ENCODE assay signal across 1 cellular context in the genomic region with DNA sequence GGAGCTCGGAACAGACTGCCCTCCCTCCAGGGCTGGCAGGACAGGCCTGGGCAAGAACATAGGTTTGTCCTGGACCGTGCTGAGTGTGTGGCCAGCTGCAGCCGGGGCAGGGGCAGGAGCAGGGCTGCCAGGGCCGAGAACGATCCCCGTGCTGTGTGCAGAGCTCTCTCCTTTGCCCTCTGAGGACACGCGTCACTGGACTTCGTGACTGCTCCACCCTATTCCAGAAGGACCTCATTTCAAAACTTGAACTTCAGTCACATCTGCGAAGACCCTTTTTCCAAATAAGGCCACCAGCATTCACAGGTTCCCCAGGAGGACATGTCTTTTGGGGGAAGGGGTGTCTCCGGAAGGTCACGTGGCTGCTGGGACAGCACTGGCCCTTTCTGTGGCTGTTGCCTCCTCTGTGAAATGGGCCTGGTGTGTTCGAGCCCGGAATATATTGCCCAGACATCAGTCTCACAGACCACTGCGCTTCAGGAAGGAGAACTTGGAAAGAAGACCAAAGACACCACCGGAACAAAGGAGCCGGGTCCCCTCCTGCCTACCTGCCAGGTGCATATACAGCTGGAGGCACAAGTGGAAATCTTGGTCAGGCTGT.
TF ChIP-seq lines count a peak whose summit lies in the region.

No MANE protein-coding gene starts in this region.

TF ChIP-seq in HepG2, 621 proteins besides CTCF, POLR2A, EP300 and RAD21 (continued from another document and continues in another):
- TF ChIP-seq, protein P1, sequence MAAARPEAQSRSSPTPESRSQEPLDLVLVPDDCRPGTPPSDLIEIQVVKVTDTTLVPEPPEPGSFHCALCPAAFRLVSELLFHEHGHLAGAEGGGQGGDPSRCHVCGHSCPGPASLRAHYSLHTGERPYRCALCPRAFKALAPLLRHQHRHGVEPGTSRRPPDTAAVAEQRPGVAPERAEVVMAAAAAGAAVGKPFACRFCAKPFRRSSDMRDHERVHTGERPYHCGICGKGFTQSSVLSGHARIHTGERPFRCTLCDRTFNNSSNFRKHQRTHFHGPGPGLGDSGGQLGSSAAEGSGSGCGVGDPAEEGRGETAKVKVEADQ (CRISPR knock-in tag; IDR thresholded peaks at IDR 0.05; ENCODE audit: borderline replicate concordance) = no peak
- TF ChIP-seq ZFP36 (IDR thresholded peaks at IDR 0.05; ENCODE audit: borderline replicate concordance, low read depth, low read length, partially characterized antibody) = no peak
- TF ChIP-seq, protein P2, sequence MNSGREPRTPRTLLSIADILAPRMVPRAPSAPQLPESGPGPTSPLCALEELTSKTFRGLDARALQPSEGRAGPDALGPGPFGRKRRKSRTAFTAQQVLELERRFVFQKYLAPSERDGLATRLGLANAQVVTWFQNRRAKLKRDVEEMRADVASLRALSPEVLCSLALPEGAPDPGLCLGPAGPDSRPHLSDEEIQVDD (CRISPR knock-in tag; IDR thresholded peaks at IDR 0.05; ENCODE audit: borderline replicate concordance) = 0 out of 2 replicates have a peak, but pooled peaks have one; percentile 2
- TF ChIP-seq FLYWCH1 (CRISPR knock-in tag; IDR thresholded peaks at IDR 0.05) = no peak
- TF ChIP-seq ZNF780A (CRISPR knock-in tag; IDR thresholded peaks at IDR 0.05) = no peak
- peak; percentile 55; the same call in 1 of the 2 replicates for TF ChIP-seq ZNF768 (CRISPR knock-in tag; IDR thresholded peaks at IDR 0.05)
- TF ChIP-seq ZNF224 (CRISPR knock-in tag; IDR thresholded peaks at IDR 0.05) = no peak
- no peak for TF ChIP-seq GTF2F1 (IDR thresholded peaks at IDR 0.05; ENCODE audit: low read length)
- no peak for TF ChIP-seq ATF7 (IDR thresholded peaks at IDR 0.05)
- TF ChIP-seq ATF7 (CRISPR knock-in tag; IDR thresholded peaks at IDR 0.05) = no peak; the same call in 1 of the 2 replicates
- TF ChIP-seq, protein P3, sequence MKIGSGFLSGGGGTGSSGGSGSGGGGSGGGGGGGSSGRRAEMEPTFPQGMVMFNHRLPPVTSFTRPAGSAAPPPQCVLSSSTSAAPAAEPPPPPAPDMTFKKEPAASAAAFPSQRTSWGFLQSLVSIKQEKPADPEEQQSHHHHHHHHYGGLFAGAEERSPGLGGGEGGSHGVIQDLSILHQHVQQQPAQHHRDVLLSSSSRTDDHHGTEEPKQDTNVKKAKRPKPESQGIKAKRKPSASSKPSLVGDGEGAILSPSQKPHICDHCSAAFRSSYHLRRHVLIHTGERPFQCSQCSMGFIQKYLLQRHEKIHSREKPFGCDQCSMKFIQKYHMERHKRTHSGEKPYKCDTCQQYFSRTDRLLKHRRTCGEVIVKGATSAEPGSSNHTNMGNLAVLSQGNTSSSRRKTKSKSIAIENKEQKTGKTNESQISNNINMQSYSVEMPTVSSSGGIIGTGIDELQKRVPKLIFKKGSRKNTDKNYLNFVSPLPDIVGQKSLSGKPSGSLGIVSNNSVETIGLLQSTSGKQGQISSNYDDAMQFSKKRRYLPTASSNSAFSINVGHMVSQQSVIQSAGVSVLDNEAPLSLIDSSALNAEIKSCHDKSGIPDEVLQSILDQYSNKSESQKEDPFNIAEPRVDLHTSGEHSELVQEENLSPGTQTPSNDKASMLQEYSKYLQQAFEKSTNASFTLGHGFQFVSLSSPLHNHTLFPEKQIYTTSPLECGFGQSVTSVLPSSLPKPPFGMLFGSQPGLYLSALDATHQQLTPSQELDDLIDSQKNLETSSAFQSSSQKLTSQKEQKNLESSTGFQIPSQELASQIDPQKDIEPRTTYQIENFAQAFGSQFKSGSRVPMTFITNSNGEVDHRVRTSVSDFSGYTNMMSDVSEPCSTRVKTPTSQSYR (CRISPR knock-in tag; IDR thresholded peaks at IDR 0.05; ENCODE audit: borderline replicate concordance) = no peak
- no peak for TF ChIP-seq ZNF446 (CRISPR knock-in tag; IDR thresholded peaks at IDR 0.05)
- TF ChIP-seq ZSCAN9 (CRISPR knock-in tag; IDR thresholded peaks at IDR 0.05; ENCODE audit: borderline replicate concordance) = no peak
- TF ChIP-seq ZNF124 (CRISPR knock-in tag; IDR thresholded peaks at IDR 0.05) = no peak
- no peak for TF ChIP-seq ZNF709 (CRISPR knock-in tag; IDR thresholded peaks at IDR 0.05)
- TF ChIP-seq MYNN (CRISPR knock-in tag; IDR thresholded peaks at IDR 0.05; ENCODE audit: low read depth) = no peak
- TF ChIP-seq PAWR (CRISPR knock-in tag; IDR thresholded peaks at IDR 0.05; ENCODE audit: borderline replicate concordance) = peak; percentile 28; the same call in 1 of the 2 replicates
- peak; percentile 57; the same call in 1 of the 2 replicates for TF ChIP-seq SNAPC2 (CRISPR knock-in tag; IDR thresholded peaks at IDR 0.05)
- no peak for TF ChIP-seq MTA1 (CRISPR knock-in tag; IDR thresholded peaks at IDR 0.05; ENCODE audit: borderline replicate concordance)
- TF ChIP-seq, protein P4, sequence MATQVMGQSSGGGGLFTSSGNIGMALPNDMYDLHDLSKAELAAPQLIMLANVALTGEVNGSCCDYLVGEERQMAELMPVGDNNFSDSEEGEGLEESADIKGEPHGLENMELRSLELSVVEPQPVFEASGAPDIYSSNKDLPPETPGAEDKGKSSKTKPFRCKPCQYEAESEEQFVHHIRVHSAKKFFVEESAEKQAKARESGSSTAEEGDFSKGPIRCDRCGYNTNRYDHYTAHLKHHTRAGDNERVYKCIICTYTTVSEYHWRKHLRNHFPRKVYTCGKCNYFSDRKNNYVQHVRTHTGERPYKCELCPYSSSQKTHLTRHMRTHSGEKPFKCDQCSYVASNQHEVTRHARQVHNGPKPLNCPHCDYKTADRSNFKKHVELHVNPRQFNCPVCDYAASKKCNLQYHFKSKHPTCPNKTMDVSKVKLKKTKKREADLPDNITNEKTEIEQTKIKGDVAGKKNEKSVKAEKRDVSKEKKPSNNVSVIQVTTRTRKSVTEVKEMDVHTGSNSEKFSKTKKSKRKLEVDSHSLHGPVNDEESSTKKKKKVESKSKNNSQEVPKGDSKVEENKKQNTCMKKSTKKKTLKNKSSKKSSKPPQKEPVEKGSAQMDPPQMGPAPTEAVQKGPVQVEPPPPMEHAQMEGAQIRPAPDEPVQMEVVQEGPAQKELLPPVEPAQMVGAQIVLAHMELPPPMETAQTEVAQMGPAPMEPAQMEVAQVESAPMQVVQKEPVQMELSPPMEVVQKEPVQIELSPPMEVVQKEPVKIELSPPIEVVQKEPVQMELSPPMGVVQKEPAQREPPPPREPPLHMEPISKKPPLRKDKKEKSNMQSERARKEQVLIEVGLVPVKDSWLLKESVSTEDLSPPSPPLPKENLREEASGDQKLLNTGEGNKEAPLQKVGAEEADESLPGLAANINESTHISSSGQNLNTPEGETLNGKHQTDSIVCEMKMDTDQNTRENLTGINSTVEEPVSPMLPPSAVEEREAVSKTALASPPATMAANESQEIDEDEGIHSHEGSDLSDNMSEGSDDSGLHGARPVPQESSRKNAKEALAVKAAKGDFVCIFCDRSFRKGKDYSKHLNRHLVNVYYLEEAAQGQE (IDR thresholded peaks at IDR 0.05; ENCODE audit: borderline replicate concordance in 1 of 2, low read depth in 1 of 2, low read length in 2 of 2) = no peak
- TF ChIP-seq SIN3B (IDR thresholded peaks at IDR 0.05; ENCODE audit: low read length) = no peak
- TF ChIP-seq HDAC2 (CRISPR knock-in tag; IDR thresholded peaks at IDR 0.05) = no peak; the same call in 1 of the 2 replicates
- TF ChIP-seq ZSCAN25 (CRISPR knock-in tag; IDR thresholded peaks at IDR 0.05) = no peak
- TF ChIP-seq, protein P5, sequence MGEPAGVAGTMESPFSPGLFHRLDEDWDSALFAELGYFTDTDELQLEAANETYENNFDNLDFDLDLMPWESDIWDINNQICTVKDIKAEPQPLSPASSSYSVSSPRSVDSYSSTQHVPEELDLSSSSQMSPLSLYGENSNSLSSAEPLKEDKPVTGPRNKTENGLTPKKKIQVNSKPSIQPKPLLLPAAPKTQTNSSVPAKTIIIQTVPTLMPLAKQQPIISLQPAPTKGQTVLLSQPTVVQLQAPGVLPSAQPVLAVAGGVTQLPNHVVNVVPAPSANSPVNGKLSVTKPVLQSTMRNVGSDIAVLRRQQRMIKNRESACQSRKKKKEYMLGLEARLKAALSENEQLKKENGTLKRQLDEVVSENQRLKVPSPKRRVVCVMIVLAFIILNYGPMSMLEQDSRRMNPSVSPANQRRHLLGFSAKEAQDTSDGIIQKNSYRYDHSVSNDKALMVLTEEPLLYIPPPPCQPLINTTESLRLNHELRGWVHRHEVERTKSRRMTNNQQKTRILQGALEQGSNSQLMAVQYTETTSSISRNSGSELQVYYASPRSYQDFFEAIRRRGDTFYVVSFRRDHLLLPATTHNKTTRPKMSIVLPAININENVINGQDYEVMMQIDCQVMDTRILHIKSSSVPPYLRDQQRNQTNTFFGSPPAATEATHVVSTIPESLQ (CRISPR knock-in tag; conservative IDR thresholded peaks at IDR 0.05) = no peak
- TF ChIP-seq ZNF567 (CRISPR knock-in tag; IDR thresholded peaks at IDR 0.05; ENCODE audit: borderline replicate concordance) = no peak
- TF ChIP-seq ZNF550 (CRISPR knock-in tag; IDR thresholded peaks at IDR 0.05; ENCODE audit: borderline replicate concordance) = no peak
- TF ChIP-seq, protein P6, sequence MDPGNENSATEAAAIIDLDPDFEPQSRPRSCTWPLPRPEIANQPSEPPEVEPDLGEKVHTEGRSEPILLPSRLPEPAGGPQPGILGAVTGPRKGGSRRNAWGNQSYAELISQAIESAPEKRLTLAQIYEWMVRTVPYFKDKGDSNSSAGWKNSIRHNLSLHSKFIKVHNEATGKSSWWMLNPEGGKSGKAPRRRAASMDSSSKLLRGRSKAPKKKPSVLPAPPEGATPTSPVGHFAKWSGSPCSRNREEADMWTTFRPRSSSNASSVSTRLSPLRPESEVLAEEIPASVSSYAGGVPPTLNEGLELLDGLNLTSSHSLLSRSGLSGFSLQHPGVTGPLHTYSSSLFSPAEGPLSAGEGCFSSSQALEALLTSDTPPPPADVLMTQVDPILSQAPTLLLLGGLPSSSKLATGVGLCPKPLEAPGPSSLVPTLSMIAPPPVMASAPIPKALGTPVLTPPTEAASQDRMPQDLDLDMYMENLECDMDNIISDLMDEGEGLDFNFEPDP (CRISPR knock-in tag; conservative IDR thresholded peaks at IDR 0.05) = no peak
- no peak for TF ChIP-seq TP53 (CRISPR knock-in tag; conservative IDR thresholded peaks at IDR 0.05)
- TF ChIP-seq ZNF713 (CRISPR knock-in tag; IDR thresholded peaks at IDR 0.05) = no peak
- no peak for TF ChIP-seq NFYB (CRISPR knock-in tag; IDR thresholded peaks at IDR 0.05)
- TF ChIP-seq TARDBP (CRISPR knock-in tag; IDR thresholded peaks at IDR 0.05) = 0 out of 2 replicates have a peak, but pooled peaks have one; percentile 22
- no peak; the same call in 1 of the 2 replicates for TF ChIP-seq ZNF788 (CRISPR knock-in tag; IDR thresholded peaks at IDR 0.05; ENCODE audit: borderline replicate concordance)
- no peak for TF ChIP-seq GABPB1 (CRISPR knock-in tag; IDR thresholded peaks at IDR 0.05)
- TF ChIP-seq SOX6 (IDR thresholded peaks at IDR 0.05) = no peak
- TF ChIP-seq SOX6 (CRISPR knock-in tag; IDR thresholded peaks at IDR 0.05) = no peak
- TF ChIP-seq PAX8 (CRISPR knock-in tag; IDR thresholded peaks at IDR 0.05; ENCODE audit: borderline replicate concordance) = no peak
- TF ChIP-seq IKZF1 (IDR thresholded peaks at IDR 0.05) = no peak
- peak; percentile 51; the same call in 1 of the 2 replicates for TF ChIP-seq TMF1 (CRISPR knock-in tag; IDR thresholded peaks at IDR 0.05; ENCODE audit: low read depth)
- TF ChIP-seq SALL2 (CRISPR knock-in tag; IDR thresholded peaks at IDR 0.05) = no peak; the same call in 1 of the 2 replicates
- TF ChIP-seq ZNF343 (CRISPR knock-in tag; IDR thresholded peaks at IDR 0.05) = no peak
- TF ChIP-seq, protein P7, sequence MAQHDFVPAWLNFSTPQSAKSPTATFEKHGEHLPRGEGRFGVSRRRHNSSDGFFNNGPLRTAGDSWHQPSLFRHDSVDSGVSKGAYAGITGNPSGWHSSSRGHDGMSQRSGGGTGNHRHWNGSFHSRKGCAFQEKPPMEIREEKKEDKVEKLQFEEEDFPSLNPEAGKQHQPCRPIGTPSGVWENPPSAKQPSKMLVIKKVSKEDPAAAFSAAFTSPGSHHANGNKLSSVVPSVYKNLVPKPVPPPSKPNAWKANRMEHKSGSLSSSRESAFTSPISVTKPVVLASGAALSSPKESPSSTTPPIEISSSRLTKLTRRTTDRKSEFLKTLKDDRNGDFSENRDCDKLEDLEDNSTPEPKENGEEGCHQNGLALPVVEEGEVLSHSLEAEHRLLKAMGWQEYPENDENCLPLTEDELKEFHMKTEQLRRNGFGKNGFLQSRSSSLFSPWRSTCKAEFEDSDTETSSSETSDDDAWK (CRISPR knock-in tag; IDR thresholded peaks at IDR 0.05) = no peak
- no peak; the same call in 1 of the 2 replicates for TF ChIP-seq ZNF225 (CRISPR knock-in tag; IDR thresholded peaks at IDR 0.05)
- TF ChIP-seq, protein P8, sequence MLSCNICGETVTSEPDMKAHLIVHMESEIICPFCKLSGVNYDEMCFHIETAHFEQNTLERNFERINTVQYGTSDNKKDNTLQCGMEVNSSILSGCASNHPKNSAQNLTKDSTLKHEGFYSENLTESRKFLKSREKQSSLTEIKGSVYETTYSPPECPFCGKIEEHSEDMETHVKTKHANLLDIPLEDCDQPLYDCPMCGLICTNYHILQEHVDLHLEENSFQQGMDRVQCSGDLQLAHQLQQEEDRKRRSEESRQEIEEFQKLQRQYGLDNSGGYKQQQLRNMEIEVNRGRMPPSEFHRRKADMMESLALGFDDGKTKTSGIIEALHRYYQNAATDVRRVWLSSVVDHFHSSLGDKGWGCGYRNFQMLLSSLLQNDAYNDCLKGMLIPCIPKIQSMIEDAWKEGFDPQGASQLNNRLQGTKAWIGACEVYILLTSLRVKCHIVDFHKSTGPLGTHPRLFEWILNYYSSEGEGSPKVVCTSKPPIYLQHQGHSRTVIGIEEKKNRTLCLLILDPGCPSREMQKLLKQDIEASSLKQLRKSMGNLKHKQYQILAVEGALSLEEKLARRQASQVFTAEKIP (CRISPR knock-in tag; IDR thresholded peaks at IDR 0.05; ENCODE audit: borderline replicate concordance) = no peak
- TF ChIP-seq PPARG (CRISPR knock-in tag; conservative IDR thresholded peaks at IDR 0.05) = no peak
- TF ChIP-seq KLF11 (CRISPR knock-in tag; IDR thresholded peaks at IDR 0.05) = no peak
- TF ChIP-seq SMAD1 (CRISPR knock-in tag; IDR thresholded peaks at IDR 0.05; ENCODE audit: borderline replicate concordance, low read depth) = peak; percentile 89
- TF ChIP-seq, protein P9, sequence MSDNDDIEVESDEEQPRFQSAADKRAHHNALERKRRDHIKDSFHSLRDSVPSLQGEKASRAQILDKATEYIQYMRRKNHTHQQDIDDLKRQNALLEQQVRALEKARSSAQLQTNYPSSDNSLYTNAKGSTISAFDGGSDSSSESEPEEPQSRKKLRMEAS (IDR thresholded peaks at IDR 0.05) = no peak
- TF ChIP-seq MBD4 (IDR thresholded peaks at IDR 0.05; ENCODE audit: borderline replicate concordance, low read length) = no peak
- TF ChIP-seq THAP11 (CRISPR knock-in tag; IDR thresholded peaks at IDR 0.05) = no peak
- no peak for TF ChIP-seq SP5 (CRISPR knock-in tag; IDR thresholded peaks at IDR 0.05; ENCODE audit: borderline replicate concordance, low read depth)
- no peak for TF ChIP-seq MIXL1 (CRISPR knock-in tag; IDR thresholded peaks at IDR 0.05)
- TF ChIP-seq NFIB (CRISPR knock-in tag; IDR thresholded peaks at IDR 0.05; ENCODE audit: borderline replicate concordance) = 0 out of 2 replicates have a peak, but pooled peaks have one; percentile 8
